In the genomic region with DNA sequence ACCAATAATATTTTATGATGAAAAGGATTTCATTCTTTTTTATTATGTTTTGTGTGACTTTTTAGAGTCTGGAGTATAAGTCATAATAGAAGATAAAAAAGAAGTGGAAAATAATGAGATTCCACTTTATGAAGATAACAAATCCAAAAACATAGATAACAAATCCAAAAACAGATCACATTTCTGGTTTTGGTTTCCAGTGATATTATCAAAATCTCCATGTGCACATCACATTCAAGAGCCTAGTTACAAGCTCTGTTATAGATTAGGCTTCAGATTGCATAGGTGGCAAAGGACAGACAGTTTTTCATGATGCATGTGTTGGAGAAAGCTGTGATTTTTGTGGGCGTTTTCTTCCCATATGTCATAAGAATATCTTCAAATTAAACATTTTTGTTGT, we compare ENCODE assay signal across 6 cellular contexts.
"Had no signal": no experiment of that assay in that cellular context is flagged by ENCODE, and none has a peak within 500 bp of the region (broad histone marks: within the 10 kb centered on the region; RNA-seq: fewer than 3 reads in every experiment).

No MANE protein-coding gene starts in this region.

- H3K4me3 ChIP-seq: K562 had no signal

- H3K27ac Mint-ChIP-seq: IgD-negative memory B cell had no signal

- FAIRE-seq: HepG2, HTR-8/SVneo, K562 had no signal

- H3K27ac ChIP-seq: HL-60 had no signal

- H3K9me3 Mint-ChIP-seq: IgD-negative memory B cell had no signal

- ATAC-seq: HepG2, K562 had no signal

- H3K27me3 Mint-ChIP-seq: IgD-negative memory B cell had no signal

- H3K36me3 Mint-ChIP-seq: IgD-negative memory B cell had no signal

- DNase-seq: IMR-90 had no signal

- H3K4me3 Mint-ChIP-seq: IgD-negative memory B cell had no signal
